Comparison of ENCODE assay signal across 28 cellular contexts in the genomic region with DNA sequence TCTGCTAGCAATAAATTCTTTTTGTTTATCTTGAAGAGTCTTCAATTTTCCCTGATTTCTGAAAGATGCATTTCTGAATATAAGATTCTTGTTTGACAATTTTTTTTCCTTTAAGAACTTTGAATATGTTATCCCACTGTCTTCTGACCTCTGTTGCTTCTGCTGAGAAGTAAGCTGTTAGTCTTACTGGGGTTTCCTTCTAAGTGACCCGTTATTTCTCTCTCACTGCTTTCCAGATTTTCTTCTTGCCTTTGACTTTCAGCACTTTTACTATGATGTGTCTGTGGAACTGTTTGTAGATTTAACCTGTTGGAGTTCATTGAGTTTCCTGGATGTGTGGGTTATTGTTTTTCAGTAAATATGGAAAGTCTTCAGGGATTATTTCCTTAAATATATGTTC.
"Had no signal": no experiment of that assay in that cellular context is flagged by ENCODE, and none has a peak within 500 bp of the region (broad histone marks: within the 10 kb centered on the region; RNA-seq: fewer than 3 reads in every experiment).

No MANE protein-coding gene starts in this region.

- ATAC-seq: effector memory CD8-positive, alpha-beta T cell; esophagus mucosa; gastrocnemius medialis; heart right ventricle; left cardiac atrium; left lung; left ventricle myocardium superior; lower lobe of right lung; mucosa of descending colon had no signal

- FAIRE-seq: endometrium, islet of Langerhans, keratinocyte had no signal

- H3K27ac ChIP-seq: colonic mucosa, epithelial cell of prostate, esophagus squamous epithelium, gastrocnemius medialis, heart right ventricle, left lung, lower lobe of right lung had no signal

- DNase-seq: colonic mucosa; cortex of kidney; effector CD8-positive, alpha-beta T cell; effector memory CD8-positive, alpha-beta T cell; endodermal cell; erythroblast; esophagus squamous epithelium; foreskin fibroblast; foreskin melanocyte; gastrocnemius medialis; glutamatergic neuron; head of caudate nucleus; heart right ventricle; hippocampal formation; left cardiac atrium; left lung; left ventricle myocardium superior; lower lobe of right lung; mesenchymal stem cell; mucosa of descending colon; naive B cell had no signal

- H3K4me1 Mint-ChIP-seq: mesothelial cell of epicardium, naive B cell had no signal

- H3K27ac Mint-ChIP-seq: dendritic cell treated with granulocyte-macrophage colony-stimulating factor and Interleukin-4, amounts not matched to agents 40 ng/mL and 50 ng/mL, for 4 days; effector memory CD8-positive, alpha-beta T cell; endodermal cell; mesothelial cell of epicardium had no signal

- H3K4me3 ChIP-seq: colonic mucosa, esophagus squamous epithelium, gastrocnemius medialis, heart right ventricle, left lung, lower lobe of right lung, mucosa of descending colon had no signal

- H3K4me1 ChIP-seq: colonic mucosa, gastrocnemius medialis, heart right ventricle, left lung, lower lobe of right lung had no signal

- H3K27me3 ChIP-seq: colonic mucosa, gastrocnemius medialis had no signal

- H3K9me3 ChIP-seq: colonic mucosa, esophagus squamous epithelium, gastrocnemius medialis, lower lobe of right lung, mucosa of descending colon had no signal

- H3K4me3 Mint-ChIP-seq: dendritic cell treated with granulocyte-macrophage colony-stimulating factor and Interleukin-4, amounts not matched to agents 40 ng/mL and 50 ng/mL, for 4 days; effector memory CD8-positive, alpha-beta T cell; endodermal cell; mesothelial cell of epicardium; naive B cell had no signal

- H3K36me3 ChIP-seq: colonic mucosa, esophagus squamous epithelium, gastrocnemius medialis, heart right ventricle, left lung, lower lobe of right lung had no signal
